1 cellular context compared by ENCODE assay signal in the genomic region with DNA sequence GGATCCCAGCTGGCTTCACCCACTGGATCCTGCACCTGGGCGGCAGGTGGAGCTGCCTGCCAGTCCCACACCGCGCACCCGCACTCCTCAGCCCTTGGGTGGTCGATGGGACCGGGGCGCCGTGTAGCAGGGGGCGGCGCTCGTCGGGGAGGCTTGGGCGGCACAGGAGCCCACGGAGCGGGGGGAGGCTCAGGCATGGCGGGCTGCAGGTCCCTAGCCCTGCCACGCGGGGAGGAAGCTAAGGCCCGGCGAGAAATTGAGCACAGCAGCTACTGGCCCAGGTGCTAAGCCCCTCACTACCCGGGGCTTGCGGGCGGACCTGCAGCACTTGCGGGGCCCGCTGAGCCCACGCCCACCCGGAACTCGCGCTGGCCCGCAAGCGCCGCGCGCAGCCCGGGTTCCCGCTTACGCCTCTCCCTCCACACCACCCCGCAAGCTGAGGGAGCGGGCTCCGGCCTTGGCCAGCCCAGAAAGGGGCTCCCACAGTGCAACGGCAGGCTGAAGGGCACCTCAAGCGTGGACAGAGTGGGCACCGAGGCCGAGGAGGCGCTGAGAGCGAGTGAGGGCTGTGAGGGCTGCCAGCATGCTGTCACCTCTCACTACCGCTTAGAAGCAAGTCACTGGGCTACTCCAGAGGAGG.
TF ChIP-seq lines count a peak whose summit lies in the region.

No MANE protein-coding gene starts in this region.

TF ChIP-seq in K562, 482 proteins besides CTCF, POLR2A, EP300 and RAD21:
- TF ChIP-seq, protein P1, sequence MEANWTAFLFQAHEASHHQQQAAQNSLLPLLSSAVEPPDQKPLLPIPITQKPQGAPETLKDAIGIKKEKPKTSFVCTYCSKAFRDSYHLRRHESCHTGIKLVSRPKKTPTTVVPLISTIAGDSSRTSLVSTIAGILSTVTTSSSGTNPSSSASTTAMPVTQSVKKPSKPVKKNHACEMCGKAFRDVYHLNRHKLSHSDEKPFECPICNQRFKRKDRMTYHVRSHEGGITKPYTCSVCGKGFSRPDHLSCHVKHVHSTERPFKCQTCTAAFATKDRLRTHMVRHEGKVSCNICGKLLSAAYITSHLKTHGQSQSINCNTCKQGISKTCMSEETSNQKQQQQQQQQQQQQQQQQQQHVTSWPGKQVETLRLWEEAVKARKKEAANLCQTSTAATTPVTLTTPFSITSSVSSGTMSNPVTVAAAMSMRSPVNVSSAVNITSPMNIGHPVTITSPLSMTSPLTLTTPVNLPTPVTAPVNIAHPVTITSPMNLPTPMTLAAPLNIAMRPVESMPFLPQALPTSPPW (CRISPR knock-in tag; IDR thresholded peaks at IDR 0.05), result peak; percentile 41; the same call in 1 of the 2 replicates
- TF ChIP-seq ZNF76 (CRISPR knock-in tag; IDR thresholded peaks at IDR 0.05; ENCODE audit: borderline replicate concordance), result peak; percentile 8; the same call in 1 of the 2 replicates
